11 cellular contexts compared by ENCODE assay signal in the genomic region with DNA sequence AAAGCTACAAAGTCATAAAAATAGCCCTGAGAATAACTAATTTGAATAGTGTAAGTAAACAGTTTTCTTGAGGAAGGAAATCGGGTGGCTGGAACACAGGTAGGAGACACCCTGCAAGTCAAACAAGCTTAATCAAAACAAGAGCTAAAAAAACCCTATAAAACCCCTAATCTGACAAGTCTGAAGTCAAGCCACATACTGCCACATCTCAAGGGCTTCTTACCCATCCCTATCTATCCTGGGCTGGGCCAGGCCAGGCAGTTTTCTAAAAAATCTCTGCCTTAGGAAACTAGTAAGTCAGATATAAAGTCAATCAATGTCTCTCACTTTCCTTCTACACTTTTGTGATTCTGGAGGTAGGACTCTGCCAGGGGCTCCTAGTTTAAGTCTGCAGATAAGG. TPM values are rescaled to one million over a fixed set of nuclear protein-coding genes. Genes with fewer than 3 reads are reported as not detected.
DNase-seq lines count a peak whose midpoint lies in the region; ATAC-seq, FAIRE-seq and TF ChIP-seq lines count a peak whose summit lies in the region.
"Had no signal": no experiment of that assay in that cellular context is flagged by ENCODE, and none has a peak within 500 bp of the region (broad histone marks: within the 10 kb centered on the region; RNA-seq: fewer than 3 reads in every experiment).

No MANE protein-coding gene starts in this region.

- H3K9ac ChIP-seq in HepG2 (ENCODE audit: insufficient read depth, low read depth, low read length), result no peak overlapping the region
- no peak overlapping the region for H3K9ac ChIP-seq in OCI-LY1 (ENCODE audit: low read length)

- WGBS in HepG2 (ENCODE audit: low lambda C conversion rate), result 88% methylated on average over 1 of the region's 1 CpG
- WGBS in right lobe of liver (ENCODE audit: insufficient coverage, low coverage, low lambda C conversion rate, missing lambda C conversion rate), result no CpG with 5 or more reads among the region's 1 CpG
- WGBS in tibial nerve, 2 donors, result 21 to 43% methylated on average over 1 of the region's 1 CpG

- H3F3A ChIP-seq in OCI-LY1 (ENCODE audit: insufficient read depth, low read length), result no peaks in the 10 kb centered on the region

- no peak overlapping the region for H3K4me3 ChIP-seq in HepG2 (replicated peaks in 1 of 3; ENCODE audit: insufficient read depth in 1 of 3, low read depth in 2 of 3, low read length in 3 of 3)
- no peak overlapping the region for H3K4me3 ChIP-seq in right lobe of liver
- H3K4me3 ChIP-seq in OCI-LY1 (ENCODE audit: low read depth, low read length, poor library complexity, severe bottlenecking), result no peak overlapping the region
- no peak overlapping the region for H3K4me3 ChIP-seq in tibial nerve
- H3K4me3 ChIP-seq in breast epithelium, result no peak overlapping the region
- H3K4me3 ChIP-seq: pancreas had no signal

- H4K20me1 ChIP-seq in HepG2 (ENCODE audit: insufficient read depth, low read length) (peaks cover 88% of the 10 kb centered on the region), OCI-LY1 (ENCODE audit: insufficient read depth, low read length) (peaks cover 14% of the 10 kb centered on the region)

- POLR2A ChIA-PET in HepG2 (lab: Yijun Ruan, JAX), result no interaction called here

- H3K27me3 ChIP-seq in HepG2 (ENCODE audit: control insufficient read depth in 1 of 2, insufficient read depth in 2 of 2, low read length in 2 of 2) (no peaks in the 10 kb centered on the region), right lobe of liver (no peaks in the 10 kb centered on the region), OCI-LY1 (ENCODE audit: insufficient read depth, low read length) (no peaks in the 10 kb centered on the region), tibial nerve (no peaks in the 10 kb centered on the region), breast epithelium (no peaks in the 10 kb centered on the region)
- H3K27me3 ChIP-seq: pancreas had no signal

- TF ChIP-seq EP300 in HepG2 (IDR thresholded peaks at IDR 0.05; ENCODE audit: low read depth in 2 of 2, low read length in 2 of 2) (no peak), HepG2 (CRISPR knock-in tag; IDR thresholded peaks at IDR 0.05; ENCODE audit: borderline replicate concordance) (no peak), tibial nerve (IDR thresholded peaks at IDR 0.05) (no peak)

- H3K27me3 Mint-ChIP-seq in immature natural killer cell (ENCODE audit: low read depth in 3 of 3), result no peaks in the 10 kb centered on the region

- H3K9me3 ChIP-seq in HepG2 (ENCODE audit: low read length) (no peaks in the 10 kb centered on the region), right lobe of liver (no peaks in the 10 kb centered on the region), OCI-LY1 (ENCODE audit: low read length) (no peaks in the 10 kb centered on the region), tibial nerve (no peaks in the 10 kb centered on the region), breast epithelium (no peaks in the 10 kb centered on the region)
- H3K9me3 ChIP-seq: pancreas had no signal

- TF ChIP-seq RAD21 in HepG2 (CRISPR knock-in tag; IDR thresholded peaks at IDR 0.05), result no peak

- peak overlapping the region in 5 of 6 donors; percentile 2 to 69 (median 47) for H3K27ac Mint-ChIP-seq in immature natural killer cell

- BruUV-seq in HepG2 (replicated peaks; lab: Mats Ljungman, UMichigan), result no TSS peak

- no peak for TF ChIP-seq POLR2A in HepG2 (IDR thresholded peaks at IDR 0.05; ENCODE audit: insufficient read depth in 1 of 2, low read depth in 2 of 2, low read length in 2 of 2)
- TF ChIP-seq POLR2A in right lobe of liver (IDR thresholded peaks at IDR 0.05), result no peak
- TF ChIP-seq POLR2A in tibial nerve (IDR thresholded peaks at IDR 0.05), result no peak
- TF ChIP-seq POLR2A in breast epithelium (IDR thresholded peaks at IDR 0.05), result no peak

- H3K4me1 Mint-ChIP-seq in immature natural killer cell, result peaks cover 75 to 93% of the 10 kb centered on the region in 2 donors

- H3K36me3 ChIP-seq in HepG2 (replicated peaks in 1 of 2; ENCODE audit: control insufficient read depth in 1 of 2, insufficient read depth in 2 of 2, low read length in 2 of 2), result no peaks in the 10 kb centered on the region
- no peaks in the 10 kb centered on the region for H3K36me3 ChIP-seq in right lobe of liver
- 0 out of 2 replicates have a peak, but pooled peaks cover 3% of the 10 kb centered on the region for H3K36me3 ChIP-seq in OCI-LY1 (ENCODE audit: insufficient read depth, low read length)
- H3K36me3 ChIP-seq in tibial nerve, result no peaks in the 10 kb centered on the region
- H3K36me3 ChIP-seq in breast epithelium, result no peaks in the 10 kb centered on the region
- H3K36me3 ChIP-seq: pancreas had no signal

- no peaks in the 10 kb centered on the region for H3K9me3 Mint-ChIP-seq in immature natural killer cell

- H3K9me2 ChIP-seq in OCI-LY1 (ENCODE audit: low read depth, low read length), result no peaks in the 10 kb centered on the region

- no peak overlapping the region for H2AFZ ChIP-seq in HepG2 (ENCODE audit: low read length)
- H2AFZ ChIP-seq in OCI-LY1 (ENCODE audit: low read length), result no peak overlapping the region

- in situ Hi-C loops in HepG2 (cut with HindIII; ENCODE audit: extremely low pct_ligation_motif_present, low pct_unique_long_range_greater_than_20kb), result no loop called here

- no peak for ATAC-seq in HepG2
- no peak for ATAC-seq in right lobe of liver
- ATAC-seq in GM19023 (IDR thresholded peaks at IDR 0.05; ENCODE audit: unreplicated experiment), result no peak
- ATAC-seq: pancreas had no signal

- H3K79me2 ChIP-seq in HepG2 (ENCODE audit: insufficient read depth, low read length), result peaks cover 96% of the 10 kb centered on the region
- peaks cover 94% of the 10 kb centered on the region for H3K79me2 ChIP-seq in OCI-LY1 (ENCODE audit: insufficient read depth, low read length)

- no peaks in the 10 kb centered on the region for H3K36me3 Mint-ChIP-seq in immature natural killer cell

- FAIRE-seq in HepG2 (lab: Jason Lieb, UNC), result no peak
- FAIRE-seq: pancreas had no signal

- CTCF ChIA-PET in HepG2 (lab: Yijun Ruan, JAX; ENCODE audit: low intra/inter-chr PET ratio, low total read pairs), result no interaction called here

- intact Hi-C loops in HepG2 (cut with micrococcal nuclease; ENCODE audit: unreplicated experiment), result no loop called here
- intact Hi-C loops in right lobe of liver (cut with DNase I), result no loop called here
- intact Hi-C loops in breast epithelium (cut with DNase I; ENCODE audit: low total_unique reads), result no loop called here

- H3K4me2 ChIP-seq in HepG2 (ENCODE audit: low read depth, low read length) (no peak overlapping the region), OCI-LY1 (ENCODE audit: low read length) (peak overlapping the region; percentile 11; the same call in 1 of the 2 replicates)

- H3K27ac ChIP-seq in HepG2 (ENCODE audit: extremely low read length, insufficient read depth, low read length) (no peak overlapping the region), right lobe of liver (no peak overlapping the region), OCI-LY1 (ENCODE audit: low read depth, low read length, poor library complexity, severe bottlenecking) (no peak overlapping the region), tibial nerve (peak overlapping the region in 1 of 4 donors; percentile 25), breast epithelium (peak overlapping the region in 1 of 2 donors; percentile 12)
- H3K27ac ChIP-seq: pancreas had no signal

- TF ChIP-seq CTCF in HepG2 (CRISPR knock-in tag; IDR thresholded peaks at IDR 0.05) (no peak), right lobe of liver (IDR thresholded peaks at IDR 0.05) (no peak), OCI-LY1 (IDR thresholded peaks at IDR 0.05; ENCODE audit: low read length) (no peak), tibial nerve (IDR thresholded peaks at IDR 0.05) (no peak), breast epithelium (IDR thresholded peaks at IDR 0.05) (no peak)

- H3K4me1 ChIP-seq in HepG2 (ENCODE audit: insufficient read depth, low read length) (peaks cover 63% of the 10 kb centered on the region), right lobe of liver (peaks cover 0 to 3% (median 0%) of the 10 kb centered on the region in 4 donors), OCI-LY1 (ENCODE audit: insufficient read depth, low read length, severe bottlenecking) (peaks cover 35% of the 10 kb centered on the region), tibial nerve (peaks cover 0 to 74% (median 24%) of the 10 kb centered on the region in 4 donors), breast epithelium (peaks cover 0 to 10% of the 10 kb centered on the region in 2 donors)

- H3K4me3 Mint-ChIP-seq in immature natural killer cell, result peak overlapping the region in 2 of 5 donors; percentile 11 to 24

- DNase-seq in HepG2 (ENCODE audit: low spot score), result no peak
- no peak for DNase-seq in right lobe of liver
- no peak for DNase-seq in immature natural killer cell
- no peak for DNase-seq in hepatic stellate cell (ENCODE audit: low spot score)
- DNase-seq in tibial nerve (ENCODE audit: low spot score in 2 of 2), result no peak
- DNase-seq in breast epithelium (ENCODE audit: low spot score in 2 of 2), result no peak
- DNase-seq: activated CD4-positive, alpha-beta T cell treated with anti-CD3 and anti-CD28 coated beads for 1 hour; aorta; pancreas had no signal

RNA-seq across cellular contexts. Expression of gene UBE2N, which starts 15.3 kb away (rescaled TPM):
- total RNA-seq in HepG2 (2016; rRNA removed; fragmentation: Illumina TruSeq; extraction: Trizol) (197 and 317 TPM in 2 replicates), right lobe of liver (10 to 100 TPM; 22.0 to 36.2 (median 28.6) TPM), tibial nerve (10 to 100 TPM; 20.8 to 31.0 (median 29.4) TPM), breast epithelium (10 to 100 TPM; 23.0 to 47.7 (median 43.3) TPM)
- 43.5 and 43.9 TPM in 2 replicates for total RNA-seq in HepG2 (2016; cell fraction: cytosol; rRNA removed; fragmentation: Illumina TruSeq; extraction: Trizol; ENCODE audit: low read depth)
- 195 and 339 TPM in 2 replicates for total RNA-seq in HepG2 (2016; cell fraction: insoluble cytoplasmic fraction; rRNA removed; fragmentation: Illumina TruSeq; extraction: Trizol)
- 74.6 and 87.2 TPM in 2 replicates for total RNA-seq in HepG2 (2016; cell fraction: membrane; rRNA removed; fragmentation: Illumina TruSeq; extraction: Trizol)
- total RNA-seq in HepG2 (2016; cell fraction: nucleus; rRNA removed; fragmentation: Illumina TruSeq; extraction: Trizol), result 66.6 and 69.2 TPM in 2 replicates
- polyA plus RNA-seq in HepG2 (2011; rRNA removed) (179 and 188 TPM in 2 replicates), immature natural killer cell (100 to 1,000 TPM; 135 to 193 (median 142) TPM)
- polyA plus RNA-seq in HepG2 (2011; cell fraction: cytosol; rRNA removed), result 71.4 and 85.0 TPM in 2 replicates
- 21.6 and 30.5 TPM in 2 replicates for polyA plus RNA-seq in HepG2 (2011; cell fraction: nucleus; rRNA removed)
- 160 and 165 TPM in 2 replicates for polyA plus RNA-seq in HepG2 (2012)
- 41.1 and 43.9 TPM in 2 replicates for polyA plus RNA-seq in HepG2 (2016; cell fraction: cytosol; fragmentation: Illumina TruSeq; extraction: Trizol; ENCODE audit: low read depth)
- 331 and 351 TPM in 2 replicates for polyA plus RNA-seq in HepG2 (2016; cell fraction: insoluble cytoplasmic fraction; fragmentation: Illumina TruSeq; extraction: Trizol; ENCODE audit: low read depth)
- 56.6 and 65.4 TPM in 2 replicates for polyA plus RNA-seq in HepG2 (2016; cell fraction: membrane; fragmentation: Illumina TruSeq; extraction: Trizol; ENCODE audit: low read depth)
- polyA plus RNA-seq in HepG2 (2016; cell fraction: nucleus; fragmentation: Illumina TruSeq; extraction: Trizol; ENCODE audit: insufficient read depth, low read depth), result 115 and 117 TPM in 2 replicates
- polyA minus RNA-seq in HepG2 (2011; rRNA and poly(A)+ RNA removed; ENCODE audit: low replicate concordance), result 45.7 and 70.5 TPM in 2 replicates
- polyA minus RNA-seq in HepG2 (2011; cell fraction: cytosol; rRNA and poly(A)+ RNA removed), result 70.3 and 70.8 TPM in 2 replicates
- polyA minus RNA-seq in HepG2 (2011; cell fraction: nucleus; rRNA and poly(A)+ RNA removed), result 23.6 and 30.6 TPM in 2 replicates

RNA-seq across cellular contexts. Expression of gene MRPL42, which starts 40.9 kb away (rescaled TPM):
- total RNA-seq in HepG2 (2016; rRNA removed; fragmentation: Illumina TruSeq; extraction: Trizol) (148 and 224 TPM in 2 replicates), right lobe of liver (10 to 100 TPM; 25.8 to 44.5 (median 32.1) TPM), tibial nerve (10 to 100 TPM; 19.7 to 27.3 (median 22.8) TPM), breast epithelium (10 to 100 TPM; 24.6 to 62.3 (median 41.0) TPM)
- 63.1 and 69.4 TPM in 2 replicates for total RNA-seq in HepG2 (2016; cell fraction: cytosol; rRNA removed; fragmentation: Illumina TruSeq; extraction: Trizol; ENCODE audit: low read depth)
- total RNA-seq in HepG2 (2016; cell fraction: insoluble cytoplasmic fraction; rRNA removed; fragmentation: Illumina TruSeq; extraction: Trizol), result 148 and 233 TPM in 2 replicates
- 119 and 120 TPM in 2 replicates for total RNA-seq in HepG2 (2016; cell fraction: membrane; rRNA removed; fragmentation: Illumina TruSeq; extraction: Trizol)
- total RNA-seq in HepG2 (2016; cell fraction: nucleus; rRNA removed; fragmentation: Illumina TruSeq; extraction: Trizol), result 72.3 and 83.9 TPM in 2 replicates
- polyA plus RNA-seq in HepG2 (2011; rRNA removed) (75.4 and 93.3 TPM in 2 replicates), immature natural killer cell (10 to 100 TPM; 64.2 to 92.9 (median 67.6) TPM)
- polyA plus RNA-seq in HepG2 (2011; cell fraction: cytosol; rRNA removed), result 44.4 and 77.9 TPM in 2 replicates
- polyA plus RNA-seq in HepG2 (2011; cell fraction: nucleus; rRNA removed), result 21.4 and 32.1 TPM in 2 replicates
- 77.4 and 156 TPM in 2 replicates for polyA plus RNA-seq in HepG2 (2012)
- polyA plus RNA-seq in HepG2 (2016; cell fraction: cytosol; fragmentation: Illumina TruSeq; extraction: Trizol; ENCODE audit: low read depth), result 62.5 and 71.1 TPM in 2 replicates
- polyA plus RNA-seq in HepG2 (2016; cell fraction: insoluble cytoplasmic fraction; fragmentation: Illumina TruSeq; extraction: Trizol; ENCODE audit: low read depth), result 198 and 212 TPM in 2 replicates
- polyA plus RNA-seq in HepG2 (2016; cell fraction: membrane; fragmentation: Illumina TruSeq; extraction: Trizol; ENCODE audit: low read depth), result 87.3 and 92.4 TPM in 2 replicates
- 78.8 and 79.9 TPM in 2 replicates for polyA plus RNA-seq in HepG2 (2016; cell fraction: nucleus; fragmentation: Illumina TruSeq; extraction: Trizol; ENCODE audit: insufficient read depth, low read depth)
- polyA minus RNA-seq in HepG2 (2011; rRNA and poly(A)+ RNA removed; ENCODE audit: low replicate concordance), result 23.0 and 26.1 TPM in 2 replicates
- polyA minus RNA-seq in HepG2 (2011; cell fraction: cytosol; rRNA and poly(A)+ RNA removed), result 48.1 and 52.1 TPM in 2 replicates
- 61.4 and 110 TPM in 2 replicates for polyA minus RNA-seq in HepG2 (2011; cell fraction: nucleus; rRNA and poly(A)+ RNA removed)

RNA-seq across cellular contexts. Expression of gene NUDT4, which starts 48.7 kb away (rescaled TPM):
- 70.1 and 94.9 TPM in 2 replicates for total RNA-seq in HepG2 (2016; rRNA removed; fragmentation: Illumina TruSeq; extraction: Trizol)
- total RNA-seq in HepG2 (2016; cell fraction: cytosol; rRNA removed; fragmentation: Illumina TruSeq; extraction: Trizol; ENCODE audit: low read depth), result 9.2 and 11.1 TPM in 2 replicates
- total RNA-seq in HepG2 (2016; cell fraction: insoluble cytoplasmic fraction; rRNA removed; fragmentation: Illumina TruSeq; extraction: Trizol), result 73.4 and 86.7 TPM in 2 replicates
- 63.9 and 68.4 TPM in 2 replicates for total RNA-seq in HepG2 (2016; cell fraction: membrane; rRNA removed; fragmentation: Illumina TruSeq; extraction: Trizol)
- 56.8 and 60.7 TPM in 2 replicates for total RNA-seq in HepG2 (2016; cell fraction: nucleus; rRNA removed; fragmentation: Illumina TruSeq; extraction: Trizol)
- 25.8 and 37.3 TPM in 2 replicates for polyA plus RNA-seq in HepG2 (2011; rRNA removed)
- 17.4 and 24.1 TPM in 2 replicates for polyA plus RNA-seq in HepG2 (2011; cell fraction: cytosol; rRNA removed)
- 7.0 and 9.4 TPM in 2 replicates for polyA plus RNA-seq in HepG2 (2011; cell fraction: nucleus; rRNA removed)
- 38.9 and 48.2 TPM in 2 replicates for polyA plus RNA-seq in HepG2 (2012)
- 8.6 and 16.4 TPM in 2 replicates for polyA plus RNA-seq in HepG2 (2016; cell fraction: cytosol; fragmentation: Illumina TruSeq; extraction: Trizol; ENCODE audit: low read depth)
- polyA plus RNA-seq in HepG2 (2016; cell fraction: insoluble cytoplasmic fraction; fragmentation: Illumina TruSeq; extraction: Trizol; ENCODE audit: low read depth), result 138 and 142 TPM in 2 replicates
- 51.0 and 63.1 TPM in 2 replicates for polyA plus RNA-seq in HepG2 (2016; cell fraction: membrane; fragmentation: Illumina TruSeq; extraction: Trizol; ENCODE audit: low read depth)
- polyA plus RNA-seq in HepG2 (2016; cell fraction: nucleus; fragmentation: Illumina TruSeq; extraction: Trizol; ENCODE audit: insufficient read depth, low read depth), result 102 and 103 TPM in 2 replicates
- 7.4 and 17.4 TPM in 2 replicates for polyA minus RNA-seq in HepG2 (2011; rRNA and poly(A)+ RNA removed; ENCODE audit: low replicate concordance)
- 36.7 and 37.5 TPM in 2 replicates for polyA minus RNA-seq in HepG2 (2011; cell fraction: cytosol; rRNA and poly(A)+ RNA removed)
- polyA minus RNA-seq in HepG2 (2011; cell fraction: nucleus; rRNA and poly(A)+ RNA removed), result 27.8 and 32.6 TPM in 2 replicates
- total RNA-seq in right lobe of liver, result 10 to 100 TPM; 13.1 to 23.1 (median 20.3) TPM
- 10 to 100 TPM; 29.7 to 34.1 (median 30.6) TPM for polyA plus RNA-seq in immature natural killer cell
- total RNA-seq in tibial nerve, result 10 to 100 TPM; 54.4 to 84.3 (median 69.9) TPM
- total RNA-seq in breast epithelium, result 10 to 100 TPM; 51.1 to 94.3 (median 72.4) TPM
